In genomic region chr17:42183741-42184711, GRCh38 we compare ENCODE assay signal across 8 cellular contexts. TPM values are rescaled to one million over a fixed set of nuclear protein-coding genes. Genes with fewer than 3 reads are reported as not detected.
DNase-seq lines count a peak whose midpoint lies in the region; ATAC-seq and TF ChIP-seq lines count a peak whose summit lies in the region.

No MANE protein-coding gene starts in this region.

- H3K4me1 Mint-ChIP-seq in CD8-positive, alpha-beta memory T cell = peaks cover 30 to 48% (median 35%) of the 10 kb centered on the region in 3 donors
- H3K4me1 Mint-ChIP-seq in activated naive CD8-positive, alpha-beta T cell treated with anti-CD3 and anti-CD28 coated beads for 36 hours = peaks cover 31% of the 10 kb centered on the region

- peak overlapping the region; percentile 86 for H3K4me2 ChIP-seq in KMS-11

- no peaks in the 10 kb centered on the region for H4K20me1 ChIP-seq in KMS-11 (ENCODE audit: insufficient read depth)

- peak; percentile 55 for ATAC-seq in GM19463 (IDR thresholded peaks at IDR 0.05; ENCODE audit: unreplicated experiment)
- peak; percentile 76 to 88 (median 85) for ATAC-seq in heart right ventricle

- no peak for TF ChIP-seq EP300 in transverse colon (IDR thresholded peaks at IDR 0.05; ENCODE audit: low read depth)

- in situ Hi-C loops in transverse colon (cut with MboI; ENCODE audit: low pct_ligation_motif_present in 1 of 4, low pct_unique_long_range_greater_than_20kb in 1 of 4, low sequenced_read_pairs in 3 of 4) = no loop called here

- peak overlapping the region; percentile 87 to 95 (median 93) for H3K4me3 Mint-ChIP-seq in CD8-positive, alpha-beta memory T cell
- H3K4me3 Mint-ChIP-seq in activated naive CD8-positive, alpha-beta T cell treated with anti-CD3 and anti-CD28 coated beads for 36 hours = peak overlapping the region; percentile 84

- H2AFZ ChIP-seq in KMS-11 (ENCODE audit: low read depth) = peak overlapping the region; percentile 66

- peaks cover 0 to 3% (median 0%) of the 10 kb centered on the region in 3 donors for H3K36me3 Mint-ChIP-seq in CD8-positive, alpha-beta memory T cell
- no peaks in the 10 kb centered on the region for H3K36me3 Mint-ChIP-seq in activated naive CD8-positive, alpha-beta T cell treated with anti-CD3 and anti-CD28 coated beads for 36 hours

- H3K79me2 ChIP-seq in KMS-11 (ENCODE audit: insufficient read depth, low read depth) = no peaks in the 10 kb centered on the region

- H3K4me3 ChIP-seq in CD8-positive, alpha-beta memory T cell (ENCODE audit: low read length) = peak overlapping the region; percentile 89
- H3K4me3 ChIP-seq in KMS-11 (IDR thresholded peaks at IDR 0.05; ENCODE audit: insufficient read depth, low read depth, low read length) (no peak overlapping the region), SK-N-MC (peak overlapping the region; percentile 56), heart right ventricle (peak overlapping the region; percentile 34 to 68 (median 58)), transverse colon (peak overlapping the region; percentile 25 to 59 (median 41))

- H3K9me3 ChIP-seq in CD8-positive, alpha-beta memory T cell (ENCODE audit: low read length) = no peaks in the 10 kb centered on the region
- H3K9me3 ChIP-seq in SK-N-MC (ENCODE audit: low read depth, low read length) (no peaks in the 10 kb centered on the region), heart right ventricle (no peaks in the 10 kb centered on the region), transverse colon (no peaks in the 10 kb centered on the region)

- H3K27ac ChIP-seq in CD8-positive, alpha-beta memory T cell (ENCODE audit: low read depth, low read length) = peak overlapping the region; percentile 68
- peak overlapping the region; percentile 80 for H3K27ac ChIP-seq in KMS-11
- peak overlapping the region; percentile 76 for H3K27ac ChIP-seq in SK-N-MC
- H3K27ac ChIP-seq in heart right ventricle = peak overlapping the region in 9 of 10 donors; percentile 61 to 91 (median 79)
- peak overlapping the region; percentile 81 to 86 (median 84) for H3K27ac ChIP-seq in transverse colon

- H3K4me1 ChIP-seq in CD8-positive, alpha-beta memory T cell (ENCODE audit: insufficient read depth, low read length) = peaks cover 44% of the 10 kb centered on the region
- peaks cover 73% of the 10 kb centered on the region for H3K4me1 ChIP-seq in KMS-11 (ENCODE audit: low read depth, poor library complexity, severe bottlenecking)
- H3K4me1 ChIP-seq in heart right ventricle = peaks cover 0 to 57% (median 35%) of the 10 kb centered on the region in 9 donors
- peaks cover 12 to 36% (median 30%) of the 10 kb centered on the region in 4 donors for H3K4me1 ChIP-seq in transverse colon

- H3K36me3 ChIP-seq in CD8-positive, alpha-beta memory T cell (ENCODE audit: insufficient read depth, low read length) = no peaks in the 10 kb centered on the region
- H3K36me3 ChIP-seq in KMS-11 (ENCODE audit: insufficient read depth) = no peaks in the 10 kb centered on the region
- no peaks in the 10 kb centered on the region for H3K36me3 ChIP-seq in SK-N-MC (ENCODE audit: insufficient read depth, low read length)
- H3K36me3 ChIP-seq in heart right ventricle = no peaks in the 10 kb centered on the region
- no peaks in the 10 kb centered on the region for H3K36me3 ChIP-seq in transverse colon

- POLR2A ChIA-PET in CD8-positive, alpha-beta memory T cell (lab: Charles Lee) = interaction anchor here (0.6 to 1.6 kb wide), 3 partner anchors 11 to 331 kb away, joined by 3 to 7 read pairs (median 4); partner anchors contain the start of gene GHDC

- peak; percentile 68 for TF ChIP-seq POLR2A in transverse colon (IDR thresholded peaks at IDR 0.05)

- no peaks in the 10 kb centered on the region for H3K27me3 ChIP-seq in CD8-positive, alpha-beta memory T cell (ENCODE audit: insufficient read depth, low read length, poor library complexity, severe bottlenecking)
- peaks cover 7% of the 10 kb centered on the region for H3K27me3 ChIP-seq in KMS-11 (ENCODE audit: insufficient read depth, low read depth)
- H3K27me3 ChIP-seq in heart right ventricle = peaks cover 0 to 28% (median 17%) of the 10 kb centered on the region in 7 donors
- H3K27me3 ChIP-seq in transverse colon = peaks cover 31% of the 10 kb centered on the region

- TF ChIP-seq CTCF in KMS-11 (conservative IDR thresholded peaks at IDR 0.05; ENCODE audit: low read depth, low read length) (peak; percentile 74), heart right ventricle (IDR thresholded peaks at IDR 0.05) (peak; percentile 73 to 98 (median 86)), transverse colon (IDR thresholded peaks at IDR 0.05) (peak; percentile 53 to 87 (median 81))

- CTCF ChIA-PET in CD8-positive, alpha-beta memory T cell (lab: Charles Lee) = interaction anchor here (0.6 to 2.4 kb wide), 7 partner anchors 10 to 222 kb away, joined by 3 to 9 read pairs (median 5); partner anchors contain the start of genes GHDC and STAT5A

- peak overlapping the region; percentile 55 to 94 (median 88) for H3K27ac Mint-ChIP-seq in CD8-positive, alpha-beta memory T cell
- peak overlapping the region; percentile 88 for H3K27ac Mint-ChIP-seq in activated naive CD8-positive, alpha-beta T cell treated with anti-CD3 and anti-CD28 coated beads for 36 hours

- peaks cover 10 to 13% of the 10 kb centered on the region in 2 donors for H3K27me3 Mint-ChIP-seq in CD8-positive, alpha-beta memory T cell
- peaks cover 38% of the 10 kb centered on the region for H3K27me3 Mint-ChIP-seq in activated naive CD8-positive, alpha-beta T cell treated with anti-CD3 and anti-CD28 coated beads for 36 hours

- H3K9ac ChIP-seq in KMS-11 (peak overlapping the region; percentile 70), SK-N-MC (ENCODE audit: insufficient read length) (peak overlapping the region; percentile 32)

- 5% methylated on average over 80 to 83 of the region's 83 CpGs for WGBS in heart right ventricle, 2 donors
- WGBS in transverse colon (ENCODE audit: low coverage in 1 of 2), 2 donors = 0 to 6% methylated on average over 4 to 38 of the region's 83 CpGs

- no peaks in the 10 kb centered on the region for H3K9me3 Mint-ChIP-seq in CD8-positive, alpha-beta memory T cell
- H3K9me3 Mint-ChIP-seq in activated naive CD8-positive, alpha-beta T cell treated with anti-CD3 and anti-CD28 coated beads for 36 hours = no peaks in the 10 kb centered on the region

- peak; percentile 71 to 78 (median 73) for DNase-seq in CD8-positive, alpha-beta memory T cell
- DNase-seq in SK-N-MC (ENCODE audit: low read depth, low spot score) (no peak), heart right ventricle (peak; percentile 61 to 84), posterior vena cava (ENCODE audit: low spot score) (peak; percentile 92), transverse colon (peak; percentile 83)
- DNase-seq in activated naive CD8-positive, alpha-beta T cell treated with anti-CD3 and anti-CD28 coated beads for 36 hours = peak; percentile 88

- intact Hi-C loops in heart right ventricle (cut with DNase I) = loop anchor here in 7 of 10 donors (2.0 to 10.0 kb wide), 8 partner anchors 23 to 341 kb away; partner anchors contain the start of genes HSPB9 (in 2 of the 7), KAT2A (in 2 of the 7) and NKIRAS2 (in 1 of the 7)
- intact Hi-C loops in posterior vena cava (cut with DNase I) = no loop called here
- intact Hi-C loops in transverse colon (cut with DNase I; ENCODE audit: low total_unique reads) = no loop called here

RNA-seq across cellular contexts. Expression of gene HCRT, which starts 1.2 kb away (rescaled TPM):
- total RNA-seq in CD8-positive, alpha-beta memory T cell = not detected
- polyA plus RNA-seq in CD8-positive, alpha-beta memory T cell = not detected
- total RNA-seq in activated naive CD8-positive, alpha-beta T cell treated with anti-CD3 and anti-CD28 coated beads for 36 hours = not detected
- total RNA-seq in heart right ventricle (not detected), posterior vena cava (not detected), transverse colon (not detected)
- polyA plus RNA-seq in heart right ventricle = not detected

RNA-seq across cellular contexts. Expression of gene KCNH4, which starts 3.1 kb away (rescaled TPM):
- 1 to 10 TPM; 1.5 to 1.7 TPM for total RNA-seq in CD8-positive, alpha-beta memory T cell
- polyA plus RNA-seq in CD8-positive, alpha-beta memory T cell = not detected
- total RNA-seq in activated naive CD8-positive, alpha-beta T cell treated with anti-CD3 and anti-CD28 coated beads for 36 hours = under 1 TPM; 0.39 to 0.44 TPM
- total RNA-seq in heart right ventricle (under 1 TPM in 6 of 10 donors, not detected in 4; 0.06 to 0.22 (median 0.13) TPM), posterior vena cava (under 1 TPM; 0.23 to 0.33 TPM), transverse colon (not detected)
- under 1 TPM; 0.07 to 0.29 TPM for polyA plus RNA-seq in heart right ventricle

RNA-seq across cellular contexts. Expression of gene GHDC, which starts 10.3 kb away (rescaled TPM):
- total RNA-seq in CD8-positive, alpha-beta memory T cell = 10 to 100 TPM; 18.4 to 21.7 TPM
- polyA plus RNA-seq in CD8-positive, alpha-beta memory T cell = 23.1 TPM
- total RNA-seq in activated naive CD8-positive, alpha-beta T cell treated with anti-CD3 and anti-CD28 coated beads for 36 hours = 10 to 100 TPM; 13.6 to 14.6 TPM
- 10 to 100 TPM in 2 of 10 donors, 1 to 10 TPM in 8; 4.6 to 11.5 (median 6.2) TPM for total RNA-seq in heart right ventricle
- 10 to 100 TPM in 1 of 2 donors, 1 to 10 TPM in 1; 7.0 to 10.1 TPM for polyA plus RNA-seq in heart right ventricle
- total RNA-seq in posterior vena cava = 10 to 100 TPM; 14.5 to 16.6 TPM
- total RNA-seq in transverse colon = 10 to 100 TPM; 10.8 to 34.6 (median 32.2) TPM

RNA-seq across cellular contexts. Expression of gene RAB5C, which starts 29.2 kb away (rescaled TPM):
- 10 to 100 TPM; 61.3 to 64.3 TPM for total RNA-seq in CD8-positive, alpha-beta memory T cell
- 86.0 TPM for polyA plus RNA-seq in CD8-positive, alpha-beta memory T cell
- 10 to 100 TPM; 44.4 to 48.9 TPM for total RNA-seq in activated naive CD8-positive, alpha-beta T cell treated with anti-CD3 and anti-CD28 coated beads for 36 hours
- 10 to 100 TPM; 24.6 to 64.4 (median 35.3) TPM for total RNA-seq in heart right ventricle
- polyA plus RNA-seq in heart right ventricle = 10 to 100 TPM; 33.3 to 76.5 TPM
- total RNA-seq in posterior vena cava = 100 to 1,000 TPM; 116 to 122 TPM
- 100 to 1,000 TPM in 2 of 4 donors, 10 to 100 TPM in 2; 40.8 to 172 (median 112) TPM for total RNA-seq in transverse colon

Comparison
In these comparisons a context has a peak if more than half of its experiments do, and no peak if none do; other contexts are left out.
1. intact Hi-C loops: an anchor here in heart right ventricle (2.0 to 10.0 kb wide); none called in posterior vena cava and transverse colon.